Comparison of ENCODE assay signal across 20 cellular contexts in the genomic region with DNA sequence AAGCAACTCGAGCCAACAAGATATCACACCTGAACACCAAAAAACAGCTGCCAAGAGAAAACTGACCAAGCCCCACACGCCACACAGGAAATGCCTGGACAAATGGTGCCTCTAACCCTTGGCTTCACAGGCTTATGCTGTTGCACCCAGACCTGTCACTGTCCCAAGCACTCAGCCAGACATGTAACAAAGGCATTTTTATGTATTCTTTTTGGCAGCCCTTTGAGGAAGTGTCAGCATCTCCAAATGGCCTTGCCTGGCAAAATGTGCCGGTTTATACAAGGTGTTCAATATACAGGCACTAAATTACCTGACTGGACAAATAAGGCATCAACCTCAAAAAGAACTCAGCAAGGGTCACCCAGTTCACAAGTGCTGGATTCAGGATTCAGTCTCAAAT.
"Had no signal": no experiment of that assay in that cellular context is flagged by ENCODE, and none has a peak within 500 bp of the region (broad histone marks: within the 10 kb centered on the region; RNA-seq: fewer than 3 reads in every experiment).

No MANE protein-coding gene starts in this region.

- H3K9me3 Mint-ChIP-seq: activated naive CD4-positive, alpha-beta T cell treated with anti-CD3 and anti-CD28 coated beads, Interleukin-2, amount 10 ng/mL, durations not matched to agents 7 days and 5 days; stimulated activated naive CD8-positive, alpha-beta T cell treated with anti-CD3 and anti-CD28 coated beads, Interleukin-15, Interleukin-2, amounts not matched to agents 100 ng/mL and 50 ng/mL, for 24 hours; T-helper 1 cell treated with Interleukin-12 subunit alpha and Interleukin-12 subunit beta and Interleukin-4 antibody, amounts not matched to agents 30 μg/mL and 1 μg/mL, for 36 hours had no signal

- H3K27ac ChIP-seq: right atrium auricular region, tibial nerve, uterus had no signal

- H3K36me3 ChIP-seq: uterus had no signal

- H3K27me3 ChIP-seq: right atrium auricular region, tibial nerve, uterus had no signal

- H3K4me1 ChIP-seq: uterus had no signal

- H3K4me3 Mint-ChIP-seq: activated naive CD4-positive, alpha-beta T cell treated with anti-CD3 and anti-CD28 coated beads, Interleukin-2, amount 10 ng/mL, durations not matched to agents 7 days and 5 days; stimulated activated naive CD8-positive, alpha-beta T cell treated with anti-CD3 and anti-CD28 coated beads, Interleukin-15, Interleukin-2, amounts not matched to agents 100 ng/mL and 50 ng/mL, for 24 hours; T-helper 1 cell treated with Interleukin-12 subunit alpha and Interleukin-12 subunit beta and Interleukin-4 antibody, amounts not matched to agents 30 μg/mL and 1 μg/mL, for 36 hours had no signal

- H3K9me3 ChIP-seq: right atrium auricular region, tibial nerve, uterus had no signal

- H3K27ac Mint-ChIP-seq: activated naive CD4-positive, alpha-beta T cell treated with anti-CD3 and anti-CD28 coated beads, Interleukin-2, amount 10 ng/mL, durations not matched to agents 7 days and 5 days; progenitor cell of endocrine pancreas; stimulated activated naive CD8-positive, alpha-beta T cell treated with anti-CD3 and anti-CD28 coated beads, Interleukin-15, Interleukin-2, amounts not matched to agents 100 ng/mL and 50 ng/mL, for 24 hours had no signal

- H3K4me3 ChIP-seq: right atrium auricular region, tibial nerve, uterus had no signal

- DNase-seq: activated CD8-positive, alpha-beta memory T cell treated with anti-CD3 and anti-CD28 coated beads for 24 hours; activated CD8-positive, alpha-beta memory T cell treated with anti-CD3 and anti-CD28 coated beads, Interleukin-2, amount 50 U/mL, for 48 hours; activated effector memory CD4-positive, alpha-beta T cell treated with Interleukin-2 at 50 U/mL for 16 hours; activated naive CD4-positive, alpha-beta T cell treated with anti-CD3 and anti-CD28 coated beads, Interleukin-2, amount 10 ng/mL, durations not matched to agents 7 days and 5 days; activated T-cell treated with anti-CD3 and anti-CD28 coated beads, Interleukin-2, amount 50 U/mL, for 48 hours; cerebellar nuclear complex; dermis blood vessel endothelial cell; effector memory CD4-positive, alpha-beta T cell; hippocampal formation; midbrain; occipital lobe; uterus had no signal

- ATAC-seq: activated CD4-positive, CD25-positive, alpha-beta regulatory T cell treated with anti-CD3 and anti-CD28 coated beads, Interleukin-2, amount 50 U/mL, for 24 hours had no signal

- H3K27me3 Mint-ChIP-seq: activated naive CD4-positive, alpha-beta T cell treated with anti-CD3 and anti-CD28 coated beads, Interleukin-2, amount 10 ng/mL, durations not matched to agents 7 days and 5 days; progenitor cell of endocrine pancreas; stimulated activated naive CD8-positive, alpha-beta T cell treated with anti-CD3 and anti-CD28 coated beads, Interleukin-15, Interleukin-2, amounts not matched to agents 100 ng/mL and 50 ng/mL, for 24 hours had no signal

- FAIRE-seq: endothelial cell of umbilical vein, islet of Langerhans had no signal
